27 cellular contexts compared by ENCODE assay signal in the genomic region with DNA sequence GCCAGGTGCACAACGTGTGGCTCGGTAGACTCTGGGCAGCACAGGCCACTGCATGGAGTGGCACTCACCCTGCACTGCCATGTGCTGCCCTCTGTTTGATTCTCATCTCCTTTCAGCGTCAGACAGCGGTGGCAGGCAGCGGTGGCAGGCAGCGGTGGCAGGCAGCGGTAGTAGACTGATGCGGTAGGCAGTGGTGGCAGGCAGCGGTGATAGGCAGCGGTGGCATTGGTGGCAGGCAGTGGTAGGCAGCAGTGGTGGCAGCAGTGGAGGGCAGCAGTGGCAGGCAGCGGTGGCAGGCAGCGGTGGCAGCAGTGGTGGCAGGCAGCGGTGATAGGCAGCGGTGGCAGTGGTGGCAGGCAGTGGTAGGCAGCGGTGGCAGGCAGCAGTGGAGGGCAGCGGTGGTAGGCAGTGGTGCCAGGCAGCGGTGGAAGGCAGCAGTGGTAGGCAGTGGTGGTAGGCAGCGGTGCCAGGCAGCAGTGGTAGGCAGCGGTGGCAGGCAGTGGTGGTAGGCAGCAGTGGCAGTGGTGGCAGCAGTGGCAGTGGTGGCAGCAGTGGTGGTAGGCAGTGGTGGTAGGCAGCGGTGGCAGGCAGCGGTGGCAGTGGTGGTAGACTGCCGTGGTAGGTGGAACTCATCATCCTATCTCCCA. TPM values are rescaled to one million over a fixed set of nuclear protein-coding genes. Genes with fewer than 3 reads are reported as not detected.
DNase-seq lines count a peak whose midpoint lies in the region; ATAC-seq, FAIRE-seq and TF ChIP-seq lines count a peak whose summit lies in the region.
"Had no signal": no experiment of that assay in that cellular context is flagged by ENCODE, and none has a peak within 500 bp of the region (broad histone marks: within the 10 kb centered on the region; RNA-seq: fewer than 3 reads in every experiment).

No MANE protein-coding gene starts in this region.

- H3K9me3 Mint-ChIP-seq in stimulated activated naive CD8-positive, alpha-beta T cell treated with anti-CD3 and anti-CD28 coated beads, Interleukin-15, amount 100 ng/mL, for 72 hours: no peaks in the 10 kb centered on the region
- H3K9me3 Mint-ChIP-seq: CD4-positive, alpha-beta memory T cell had no signal

- TF ChIP-seq CTCF in kidney (IDR thresholded peaks at IDR 0.05; ENCODE audit: borderline replicate concordance, extremely low read depth, insufficient read depth) (no peak), osteoblast (IDR thresholded peaks at IDR 0.05; ENCODE audit: extremely low read depth, low read depth, low read length) (no peak)

- no peak overlapping the region for H3K4me3 ChIP-seq in kidney (ENCODE audit: low read length in 2 of 2)
- no peak overlapping the region for H3K4me3 ChIP-seq in osteoblast (ENCODE audit: insufficient read depth, low read length)
- H3K4me3 ChIP-seq: GM12878, MG63, SJSA1 had no signal

- no peak for FAIRE-seq in kidney (lab: Jason Lieb, UNC)
- FAIRE-seq: GM12878 had no signal

- H3K9me3 ChIP-seq in kidney (ENCODE audit: control insufficient read depth in 1 of 2, low read length in 2 of 2): no peaks in the 10 kb centered on the region
- no peaks in the 10 kb centered on the region for H3K9me3 ChIP-seq in osteoblast (ENCODE audit: low read depth, low read length)
- H3K9me3 ChIP-seq: MG63, SJSA1 had no signal

- no peak for DNase-seq in stimulated activated naive CD8-positive, alpha-beta T cell treated with anti-CD3 and anti-CD28 coated beads, Interleukin-15, amount 100 ng/mL, for 72 hours
- no peak for DNase-seq in stimulated activated naive CD8-positive, alpha-beta T cell treated with anti-CD3 and anti-CD28 coated beads, Interleukin-15, Interleukin-2, amounts not matched to agents 100 U/mL and 50 U/mL, for 24 hours
- DNase-seq in kidney (peak; percentile 35), osteoblast (ENCODE audit: insufficient read length, low spot score, missing footprints) (peak; percentile 25), erythroblast (lab: John Stamatoyannopoulos, UW) (no peak), NCI-H774 (lab: John Stamatoyannopoulos, UW) (no peak)
- DNase-seq: C1 segment of cervical spinal cord; CD4-positive, alpha-beta memory T cell; DMS 273 treated with DMSO at 0.1 percent for 48 hours; DMS79; EL; GDM1; KG1; MG63; NCI-H1105 treated with DMSO at 0.1 percent for 48 hours; NCI-H146; NCI-H1930; NCI-H2107; NCI-H524; NCI-H748 treated with DMSO at 0.1 percent for 48 hours; NK-92 treated with Interleukin-12 subunit alpha and Interleukin-12 subunit beta, amount 100 ng/mL, for 24 hours; PC-3 had no signal

- H3K4me2 ChIP-seq in osteoblast (ENCODE audit: insufficient read depth, low read length): no peak overlapping the region

- H3K27ac ChIP-seq in kidney (ENCODE audit: low read depth in 2 of 2, low read length in 2 of 2) (no peak overlapping the region), osteoblast (ENCODE audit: low read depth, low read length) (no peak overlapping the region)
- H3K27ac ChIP-seq: SJSA1 had no signal

- H3K27ac Mint-ChIP-seq in stimulated activated naive CD8-positive, alpha-beta T cell treated with anti-CD3 and anti-CD28 coated beads, Interleukin-15, amount 100 ng/mL, for 72 hours: peak overlapping the region; percentile 32 to 87
- H3K27ac Mint-ChIP-seq: CD4-positive, alpha-beta memory T cell had no signal

- peaks cover 30% of the 10 kb centered on the region for H3K27me3 Mint-ChIP-seq in stimulated activated naive CD8-positive, alpha-beta T cell treated with anti-CD3 and anti-CD28 coated beads, Interleukin-15, amount 100 ng/mL, for 72 hours

- H3K4me3 Mint-ChIP-seq in stimulated activated naive CD8-positive, alpha-beta T cell treated with anti-CD3 and anti-CD28 coated beads, Interleukin-15, amount 100 ng/mL, for 72 hours: no peak overlapping the region
- H3K4me3 Mint-ChIP-seq: CD4-positive, alpha-beta memory T cell had no signal

- intact Hi-C loops in kidney (cut with DNase I): no loop called here

- peaks cover 2% of the 10 kb centered on the region in 2 donors for H3K4me1 ChIP-seq in kidney (ENCODE audit: control insufficient read depth in 1 of 2, insufficient read depth in 1 of 2, low read depth in 1 of 2, low read length in 2 of 2)
- H3K4me1 ChIP-seq in osteoblast (ENCODE audit: insufficient read depth, low read length): peaks cover 7% of the 10 kb centered on the region

- H3K36me3 ChIP-seq in kidney (ENCODE audit: control insufficient read depth in 1 of 2, insufficient read depth in 2 of 2, low read length in 2 of 2) (no peaks in the 10 kb centered on the region), osteoblast (ENCODE audit: insufficient read depth, low read length) (no peaks in the 10 kb centered on the region)
- H3K36me3 ChIP-seq: MG63, SJSA1 had no signal

- H4K20me1 ChIP-seq in osteoblast (ENCODE audit: insufficient read depth, low read length): no peaks in the 10 kb centered on the region

- H2AFZ ChIP-seq in osteoblast (ENCODE audit: low read length): no peak overlapping the region

- no peaks in the 10 kb centered on the region for H3K79me2 ChIP-seq in osteoblast (ENCODE audit: insufficient read depth, low read length)

- no peak for ATAC-seq in stimulated activated naive CD8-positive, alpha-beta T cell treated with anti-CD3 and anti-CD28 coated beads, Interleukin-15, amount 100 ng/mL, for 72 hours
- ATAC-seq in stimulated activated naive CD8-positive, alpha-beta T cell treated with anti-CD3 and anti-CD28 coated beads, Interleukin-15, Interleukin-2, amounts not matched to agents 100 U/mL and 50 U/mL, for 24 hours: no peak
- ATAC-seq in HG03521 (IDR thresholded peaks at IDR 0.05; ENCODE audit: unreplicated experiment): no peak
- ATAC-seq: GM12878, PC-3 had no signal

- TF ChIP-seq POLR2A in erythroblast (IDR thresholded peaks at IDR 0.05; ENCODE audit: low read length): no peak

- H3K27me3 ChIP-seq in osteoblast (ENCODE audit: insufficient read depth, low read length): peaks cover 12% of the 10 kb centered on the region
- H3K27me3 ChIP-seq: MG63, SJSA1 had no signal

- H3K4me1 Mint-ChIP-seq in stimulated activated naive CD8-positive, alpha-beta T cell treated with anti-CD3 and anti-CD28 coated beads, Interleukin-15, amount 100 ng/mL, for 72 hours: peaks cover 7% of the 10 kb centered on the region

- H3K9ac ChIP-seq in kidney (ENCODE audit: low read length in 2 of 2): no peak overlapping the region

RNA-seq across cellular contexts. Expression of a gene that starts 6.0 kb away (rescaled TPM):
- total RNA-seq in kidney (24.0 TPM), osteoblast (200 and 269 TPM in 2 replicates)
- polyA plus RNA-seq in kidney (ENCODE audit: insufficient read depth, low read depth, low replicate concordance): 29.6 TPM
- total RNA-seq: CD4-positive, alpha-beta memory T cell; H4; HT1080; PC-3 had no signal
- polyA plus RNA-seq: CD4-positive, alpha-beta memory T cell had no signal

Comparison
In these comparisons a context has a peak if more than half of its experiments do, and no peak if none do; other contexts are left out.
1. DNase-seq: peak in kidney (single experiment) and osteoblast (single experiment); none in stimulated activated naive CD8-positive, alpha-beta T cell treated with anti-CD3 and anti-CD28 coated beads, Interleukin-15, amount 100 ng/mL, for 72 hours (0 of 2), stimulated activated naive CD8-positive, alpha-beta T cell treated with anti-CD3 and anti-CD28 coated beads, Interleukin-15, Interleukin-2, amounts not matched to agents 100 U/mL and 50 U/mL, for 24 hours (single experiment), erythroblast (0 of 2) and NCI-H774 (single experiment).